11 cellular contexts compared by ENCODE assay signal in the genomic region with DNA sequence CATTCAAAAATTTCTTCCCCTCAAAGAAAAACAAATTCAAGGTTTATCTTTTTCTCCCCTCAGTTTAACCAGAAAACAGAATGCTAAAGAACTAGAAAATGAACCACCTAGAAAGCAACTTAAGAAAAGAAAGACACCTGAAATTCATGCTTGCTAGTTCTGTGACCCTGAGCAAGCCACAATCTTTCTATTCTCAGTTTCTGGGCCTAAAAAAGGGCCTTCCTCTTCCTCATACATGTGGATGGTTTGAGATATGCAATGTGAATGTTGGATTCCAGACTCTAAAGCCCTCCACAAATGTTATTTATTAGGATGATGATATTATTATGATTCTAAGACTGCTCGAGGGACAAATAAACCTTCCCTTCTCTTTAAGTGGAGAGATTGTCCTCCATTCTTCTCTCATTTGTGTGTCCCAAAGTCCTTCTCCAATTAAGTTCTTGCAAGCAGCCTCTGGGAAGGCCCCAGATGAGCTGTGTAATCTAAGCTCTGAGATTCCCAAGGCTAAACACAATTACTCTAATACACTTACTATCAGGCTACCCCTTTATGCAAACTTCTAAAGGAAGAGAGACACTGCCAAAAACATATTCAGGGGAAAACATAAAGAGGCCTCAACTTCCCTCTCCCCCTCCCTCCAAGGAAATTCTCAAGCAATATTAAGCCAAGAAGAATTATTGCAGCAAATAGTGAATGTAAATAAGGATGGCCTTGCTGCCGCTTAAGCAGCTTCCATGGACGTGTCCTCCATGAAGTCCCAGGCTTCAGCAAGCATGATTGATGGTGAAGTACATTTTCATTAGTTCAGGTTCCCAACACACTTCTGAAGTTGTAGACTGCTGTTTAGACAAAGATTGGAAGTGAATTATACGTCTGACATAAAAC.
A peak's percentile ranks its signal among the peaks of the same experiment; 100 is the strongest.
DNase-seq lines count a peak whose midpoint lies in the region; ATAC-seq and TF ChIP-seq lines count a peak whose summit lies in the region.
"Had no signal": no experiment of that assay in that cellular context is flagged by ENCODE, and none has a peak within 500 bp of the region (broad histone marks: within the 10 kb centered on the region; RNA-seq: fewer than 3 reads in every experiment).

No MANE protein-coding gene starts in this region.

- no peak overlapping the region for H3K4me3 ChIP-seq in GM06990 (replicated peaks; ENCODE audit: low read depth, low read length)
- H3K4me3 ChIP-seq in mammary epithelial cell (replicated peaks in 1 of 3; ENCODE audit: insufficient read depth in 1 of 3, low read depth in 2 of 3, low read length in 3 of 3): no peak overlapping the region
- H3K4me3 ChIP-seq in colonic mucosa: no peak overlapping the region

- CTCF ChIA-PET in mammary epithelial cell (lab: Charles Lee; ENCODE audit: low non-redundant PET): no interaction called here

- no peak overlapping the region for H2AFZ ChIP-seq in mammary epithelial cell (ENCODE audit: low read depth, low read length)
- H2AFZ ChIP-seq: parathyroid adenoma had no signal

- H3K4me1 ChIP-seq in mammary epithelial cell (ENCODE audit: insufficient read depth, low read length) (no peaks in the 10 kb centered on the region), colonic mucosa (no peaks in the 10 kb centered on the region)
- H3K4me1 ChIP-seq: parathyroid adenoma had no signal

- peak; percentile 99 for ATAC-seq in GM19351 (IDR thresholded peaks at IDR 0.05; ENCODE audit: unreplicated experiment)
- peak; percentile 97 for ATAC-seq in HG02798 (IDR thresholded peaks at IDR 0.05; ENCODE audit: poor library complexity, unreplicated experiment)
- ATAC-seq in HG03521 (IDR thresholded peaks at IDR 0.05; ENCODE audit: unreplicated experiment): peak; percentile 96

- intact Hi-C loops in mammary epithelial cell (cut with micrococcal nuclease): no loop called here
- intact Hi-C loops in colonic mucosa (cut with DNase I): no loop called here

- no peaks in the 10 kb centered on the region for H3K79me2 ChIP-seq in mammary epithelial cell (ENCODE audit: insufficient read depth, low read length)
- H3K79me2 ChIP-seq: parathyroid adenoma had no signal

- in situ Hi-C loops in mammary epithelial cell (cut with MboI; ENCODE audit: low sequenced_read_pairs in 2 of 2): no loop called here

- BruUV-seq in mammary epithelial cell (replicated peaks; lab: Mats Ljungman, UMichigan): no TSS peak

- H3K9me3 ChIP-seq in mammary epithelial cell (replicated peaks; ENCODE audit: insufficient read depth, low read length) (no peaks in the 10 kb centered on the region), colonic mucosa (no peaks in the 10 kb centered on the region)
- H3K9me3 ChIP-seq: SK-N-SH had no signal

- H4K20me1 ChIP-seq in mammary epithelial cell (ENCODE audit: insufficient read depth, low read length): no peaks in the 10 kb centered on the region

- 76% methylated on average over 3 of the region's 4 CpGs for WGBS in mammary epithelial cell (ENCODE audit: low coverage, missing lambda C conversion rate)

- H3K9ac ChIP-seq in mammary epithelial cell (ENCODE audit: insufficient read depth, low read length) (no peak overlapping the region), colonic mucosa (ENCODE audit: low read depth in 2 of 2, low read length in 2 of 2) (no peak overlapping the region)
- H3K9ac ChIP-seq: parathyroid adenoma, SK-N-SH had no signal

- DNase-seq in GM06990 (ENCODE audit: extremely low read depth, insufficient read length) (peak; percentile 75), mammary epithelial cell (no peak), colonic mucosa (no peak), germinal center (ENCODE audit: low spot score) (no peak), NCI-H526 treated with DMSO at 0.1 percent for 48 hours (lab: John Stamatoyannopoulos, UW) (no peak)
- DNase-seq: IMR-90, SK-N-SH had no signal

- H3K27ac ChIP-seq in mammary epithelial cell (ENCODE audit: insufficient read depth, low read depth, low read length) (no peak overlapping the region), colonic mucosa (no peak overlapping the region)
- H3K27ac ChIP-seq: parathyroid adenoma had no signal

- H3K36me3 ChIP-seq in GM06990 (ENCODE audit: control insufficient read depth, insufficient read depth, low read length) (no peaks in the 10 kb centered on the region), mammary epithelial cell (ENCODE audit: insufficient read depth, low read length) (no peaks in the 10 kb centered on the region), colonic mucosa (no peaks in the 10 kb centered on the region)

- H3K27me3 ChIP-seq in GM06990 (replicated peaks; ENCODE audit: control insufficient read depth, insufficient read depth, low read length): no peaks in the 10 kb centered on the region
- peaks cover 2% of the 10 kb centered on the region for H3K27me3 ChIP-seq in mammary epithelial cell (ENCODE audit: insufficient read depth, low read length)
- no peaks in the 10 kb centered on the region for H3K27me3 ChIP-seq in colonic mucosa

- no peak overlapping the region for H3K4me2 ChIP-seq in mammary epithelial cell (ENCODE audit: insufficient read depth, low read depth, low read length)
- H3K4me2 ChIP-seq: SK-N-SH had no signal

- TF ChIP-seq CTCF in GM06990 (IDR thresholded peaks at IDR 0.05; ENCODE audit: insufficient read depth, low read length, poor library complexity, severe bottlenecking) (no peak), mammary epithelial cell (conservative IDR thresholded peaks at IDR 0.05 in 1 of 2, IDR thresholded peaks at IDR 0.05 in 1 of 2; ENCODE audit: extremely low read depth in 1 of 2, insufficient read depth in 1 of 2, low read depth in 1 of 2, low read length in 2 of 2) (no peak), colonic mucosa (IDR thresholded peaks at IDR 0.05) (no peak)

- dilution Hi-C loops in mammary epithelial cell (cut with HindIII; ENCODE audit: low sequenced_read_pairs): no loop called here
